Comparison of ENCODE assay signal across 8 cellular contexts in the genomic region with DNA sequence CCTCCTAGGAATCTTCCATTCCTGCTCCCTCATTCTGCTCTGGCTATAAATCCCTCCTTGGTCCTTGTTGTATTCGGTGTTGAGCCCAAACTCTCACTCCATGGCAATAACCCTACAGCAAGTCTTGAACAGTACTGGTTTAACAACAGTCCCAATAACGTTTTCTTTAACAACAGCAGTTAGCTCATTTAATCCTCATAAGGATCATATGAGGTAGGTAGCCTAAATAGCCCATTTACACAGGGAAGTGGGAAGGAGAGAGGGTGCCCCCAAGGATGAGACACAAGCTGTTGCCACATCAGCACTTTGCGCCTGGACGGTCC. TPM values are rescaled to one million over a fixed set of nuclear protein-coding genes. Genes with fewer than 3 reads are reported as not detected.
DNase-seq lines count a peak whose midpoint lies in the region; FAIRE-seq and TF ChIP-seq lines count a peak whose summit lies in the region.

No MANE protein-coding gene starts in this region.

- peak overlapping the region; percentile 75; the same call in 1 of the 2 replicates for H3K18ac ChIP-seq in H1 (ENCODE audit: extremely low read depth, low read length)

- POLR2A ChIA-PET in H1 (lab: Charles Lee; ENCODE audit: partially characterized antibody) = interaction anchor here (0.5 to 5.1 kb wide), 13 partner anchors 9 to 173 kb away, joined by 3 to 35 read pairs (median 5); a partner anchor contains a TSS

- H3K36me3 ChIP-seq in GM06990 (ENCODE audit: control insufficient read depth, insufficient read depth, low read length) (no peaks in the 10 kb centered on the region), MM.1S (replicated peaks; ENCODE audit: insufficient read depth, low read length) (no peaks in the 10 kb centered on the region), H1 (ENCODE audit: control insufficient read depth in 2 of 4, insufficient read depth in 4 of 4, low read length in 3 of 4) (no peaks in the 10 kb centered on the region), parathyroid adenoma (ENCODE audit: control insufficient read depth, insufficient read depth, low read length) (no peaks in the 10 kb centered on the region)

- H3K4me2 ChIP-seq in MM.1S (ENCODE audit: low read depth, low read length) = peak overlapping the region; percentile 96
- H3K4me2 ChIP-seq in H1 (ENCODE audit: insufficient read depth in 1 of 2, low read depth in 2 of 2, low read length in 2 of 2) = peak overlapping the region; percentile 96
- peak overlapping the region; percentile 99 for H3K4me2 ChIP-seq in parathyroid adenoma (ENCODE audit: low read length)

- H3K4me1 ChIP-seq in MM.1S (ENCODE audit: low read length) (peaks cover 33% of the 10 kb centered on the region), H1 (replicated peaks in 1 of 4; ENCODE audit: control insufficient read depth in 3 of 4, insufficient read depth in 4 of 4, low read length in 3 of 4) (peaks cover 10 to 40% (median 13%) of the 10 kb centered on the region in 4 experiments), parathyroid adenoma (no peaks in the 10 kb centered on the region)

- 0 out of 2 replicates have a peak, but pooled peaks cover 2% of the 10 kb centered on the region for H3K79me1 ChIP-seq in H1 (ENCODE audit: low read depth, low read length)

- TF ChIP-seq EP300 in H1 (IDR thresholded peaks at IDR 0.05; ENCODE audit: borderline replicate concordance in 1 of 2, low read depth in 2 of 2, low read length in 2 of 2) = no peak

- H4K20me1 ChIP-seq in MM.1S (ENCODE audit: insufficient read depth, low read length) (no peaks in the 10 kb centered on the region), H1 (replicated peaks in 1 of 2; ENCODE audit: control insufficient read depth in 1 of 2, insufficient read depth in 2 of 2, low read length in 2 of 2) (no peaks in the 10 kb centered on the region)

- no peak for FAIRE-seq in H1 (lab: Jason Lieb, UNC)

- 48% methylated on average over 4 of the region's 4 CpGs; no CpG with 5 or more reads in 1 of the 2 experiments for WGBS in H1 (ENCODE audit: extremely low coverage in 1 of 2, insufficient coverage in 1 of 2, insufficient read length in 1 of 2, insufficient replicate concordance in 2 of 2, low coverage in 1 of 2, low lambda C conversion rate in 2 of 2, missing lambda C conversion rate in 1 of 2), 2 experiments

- no peak for TF ChIP-seq POLR2A in H1 (IDR thresholded peaks at IDR 0.05; ENCODE audit: control extremely low read depth in 1 of 2, low read depth in 2 of 2, low read length in 2 of 2)

- no peak overlapping the region for H4K5ac ChIP-seq in H1 (ENCODE audit: insufficient read length, low read depth, low read length)

- no peak overlapping the region for H3K9ac ChIP-seq in MM.1S (ENCODE audit: low read length)
- peak overlapping the region in 1 of 4 experiments; percentile 58; a peak in 1 of 7 replicates for H3K9ac ChIP-seq in H1 (replicated peaks in 1 of 4; ENCODE audit: extremely low read depth in 1 of 4, low read depth in 3 of 4, low read length in 3 of 4)
- H3K9ac ChIP-seq in parathyroid adenoma = no peak overlapping the region

- H3K4me3 ChIP-seq in GM06990 (replicated peaks; ENCODE audit: low read depth, low read length) (peak overlapping the region; percentile 95), MM.1S (ENCODE audit: low read length) (peak overlapping the region; percentile 99), H1 (ENCODE audit: extremely low read depth in 1 of 4, insufficient read depth in 2 of 4, low read depth in 3 of 4, low read length in 4 of 4) (peak overlapping the region in 3 of 4 experiments; percentile 25 to 84 (median 38); a peak in 5 of 8 replicates), parathyroid adenoma (ENCODE audit: low read depth, low read length) (peak overlapping the region; percentile 96)

- CTCF ChIA-PET in H1 (lab: Charles Lee; ENCODE audit: partially characterized antibody) = interaction anchor here (1.0 to 3.6 kb wide), 8 partner anchors 10 to 90 kb away, joined by 3 to 21 read pairs (median 5); a partner anchor contains a TSS

- no peak overlapping the region for H2BK20ac ChIP-seq in H1 (ENCODE audit: low read length)

- H2BK120ac ChIP-seq in H1 (replicated peaks; ENCODE audit: low read depth, low read length) = no peak overlapping the region

- H3K27ac ChIP-seq in MM.1S (ENCODE audit: low read length) (no peak overlapping the region), H1 (ENCODE audit: low read depth, low read length) (no peak overlapping the region), parathyroid adenoma (peak overlapping the region; percentile 61)

- no peak overlapping the region for H3K56ac ChIP-seq in H1 (replicated peaks; ENCODE audit: insufficient read length, low read depth, low read length)

- TF ChIP-seq CTCF in GM06990 (IDR thresholded peaks at IDR 0.05; ENCODE audit: insufficient read depth, low read length, poor library complexity, severe bottlenecking) (no peak), MM.1S (IDR thresholded peaks at IDR 0.05; ENCODE audit: low read length) (no peak), H1 (IDR thresholded peaks at IDR 0.05; ENCODE audit: control extremely low read depth in 1 of 3, insufficient read depth in 1 of 3, low read depth in 1 of 3, low read length in 3 of 3) (no peak), parathyroid adenoma (IDR thresholded peaks at IDR 0.05) (no peak)

- H3K27me3 ChIP-seq in GM06990 (replicated peaks; ENCODE audit: control insufficient read depth, insufficient read depth, low read length) = no peaks in the 10 kb centered on the region
- H3K27me3 ChIP-seq in MM.1S (replicated peaks; ENCODE audit: insufficient read depth, low read length) = no peaks in the 10 kb centered on the region
- no peaks in the 10 kb centered on the region for H3K27me3 ChIP-seq in H1 (replicated peaks in 1 of 4; ENCODE audit: control insufficient read depth in 3 of 4, extremely low read depth in 1 of 4, insufficient read depth in 3 of 4, low read length in 3 of 4)
- H3K27me3 ChIP-seq in parathyroid adenoma (ENCODE audit: control insufficient read depth, insufficient read depth, low read length) = no peaks in the 10 kb centered on the region

- H3K9me2 ChIP-seq in MM.1S (replicated peaks; ENCODE audit: insufficient read depth, low read length) = no peaks in the 10 kb centered on the region

- no peak overlapping the region for H4K91ac ChIP-seq in H1 (replicated peaks; ENCODE audit: insufficient read length, low read length)

- peaks cover 24% of the 10 kb centered on the region for H3F3A ChIP-seq in MM.1S (ENCODE audit: insufficient read depth, low read length)

- no peak overlapping the region for H3K14ac ChIP-seq in H1 (ENCODE audit: insufficient read length)

- H2BK15ac ChIP-seq in H1 (ENCODE audit: low read length) = peak overlapping the region; percentile 97; the same call in 1 of the 2 replicates

- peaks cover 7% of the 10 kb centered on the region for H3K79me2 ChIP-seq in MM.1S (ENCODE audit: low read length)
- peaks cover 0 to 9% of the 10 kb centered on the region in 2 experiments; a peak in 1 of 4 replicates for H3K79me2 ChIP-seq in H1 (ENCODE audit: control insufficient read depth in 1 of 2, insufficient read depth in 2 of 2, low read length in 2 of 2)
- H3K79me2 ChIP-seq in parathyroid adenoma = no peaks in the 10 kb centered on the region

- H3K4ac ChIP-seq in H1 (replicated peaks; ENCODE audit: insufficient read length, low read depth, low read length) = no peak overlapping the region

- H2BK5ac ChIP-seq in H1 (ENCODE audit: low read depth, low read length) = no peak overlapping the region; the same call in 1 of the 2 replicates

- TF ChIP-seq RAD21 in H1 (IDR thresholded peaks at IDR 0.05 in 1 of 2, conservative IDR thresholded peaks at IDR 0.05 in 1 of 2; ENCODE audit: low read depth in 2 of 2, low read length in 2 of 2) = no peak

- no peaks in the 10 kb centered on the region for H3K9me3 ChIP-seq in MM.1S (replicated peaks; ENCODE audit: insufficient read depth, low read length)
- no peaks in the 10 kb centered on the region for H3K9me3 ChIP-seq in H1 (ENCODE audit: insufficient read depth in 2 of 2, low read depth in 1 of 2, low read length in 1 of 2)
- H3K9me3 ChIP-seq in parathyroid adenoma (ENCODE audit: control insufficient read depth, low read length) = no peaks in the 10 kb centered on the region

- H2AFZ ChIP-seq in MM.1S (ENCODE audit: low read length) (peak overlapping the region; percentile 59; the same call in 1 of the 2 replicates), H1 (ENCODE audit: low read length) (0 out of 2 replicates have a peak overlapping the region, but pooled peaks have one; percentile 59), parathyroid adenoma (peak overlapping the region; percentile 88)

- no peak overlapping the region for H2AK5ac ChIP-seq in H1 (ENCODE audit: low read depth, low read length)

- peaks cover 10% of the 10 kb centered on the region for H3K23me2 ChIP-seq in H1 (ENCODE audit: low read depth, low read length)

- H2BK12ac ChIP-seq in H1 (ENCODE audit: low read depth, low read length) = peak overlapping the region; percentile 60; the same call in 1 of the 2 replicates

- H4K8ac ChIP-seq in H1 (ENCODE audit: extremely low read depth, insufficient read depth, low read length) = 0 out of 2 replicates have a peak overlapping the region, but pooled peaks have one; percentile 22

- H3K23ac ChIP-seq in H1 (ENCODE audit: insufficient read length) = no peak overlapping the region

- DNase-seq in GM06990 (ENCODE audit: extremely low read depth, insufficient read length) (no peak), MM.1S (no peak), H1 (ENCODE audit: low read depth in 1 of 2, low spot score in 2 of 2) (no peak), foreskin melanocyte (no peak), activated T-cell treated with anti-CD3 and anti-CD28 coated beads for 4 hours (no peak), UCSD-AML1 (lab: John Stamatoyannopoulos, UW; ENCODE audit: unreplicated experiment) (no peak)
- DNase-seq in NK-92 treated with Interleukin-12 subunit alpha and Interleukin-12 subunit beta, amount 100 ng/mL, for 24 hours (lab: John Stamatoyannopoulos, UW) = no peak

RNA-seq across cellular contexts. Expression of a gene that starts 0.4 kb away (rescaled TPM):
- total RNA-seq in H1 (2021; fragmentation: NEBNext Ultra II Directional; extraction: Animal tissue kit (Norgen Biotek cat#: 25700)) = 69.7 and 70.9 TPM in 2 replicates
- polyA plus RNA-seq in H1 (2011; rRNA removed) = 192 and 261 TPM in 2 replicates
- polyA plus RNA-seq in H1 (2011; cell fraction: cytosol; rRNA removed) = 143 TPM
- 170 TPM for polyA plus RNA-seq in H1 (2011; cell fraction: nucleus; rRNA removed)
- polyA plus RNA-seq in H1 (2012, experiment 1 of 2) = 62.9 to 98.6 TPM (median 90.5 TPM) in 4 replicates
- polyA plus RNA-seq in H1 (2012, experiment 2 of 2) = 114 TPM
- 85.2 TPM for polyA plus RNA-seq in H1 (2013, experiment 1 of 2)
- 106 TPM for polyA plus RNA-seq in H1 (2013, experiment 2 of 2)
- 53.6 and 60.7 TPM in 2 replicates for polyA minus RNA-seq in H1 (2011; rRNA and poly(A)+ RNA removed)
- 48.1 TPM for polyA minus RNA-seq in H1 (2011; cell fraction: cytosol; rRNA and poly(A)+ RNA removed)
- 36.8 TPM for polyA minus RNA-seq in H1 (2011; cell fraction: nucleus; rRNA and poly(A)+ RNA removed)

RNA-seq across cellular contexts. Expression of a gene that starts 26.5 kb away (rescaled TPM):
- 0.90 and 1.3 TPM in 2 replicates for total RNA-seq in H1 (2021; fragmentation: NEBNext Ultra II Directional; extraction: Animal tissue kit (Norgen Biotek cat#: 25700))
- 0.67 and 0.70 TPM in 2 replicates for polyA plus RNA-seq in H1 (2011; rRNA removed)
- polyA plus RNA-seq in H1 (2011; cell fraction: cytosol; rRNA removed) = 1.0 TPM
- 1.4 TPM for polyA plus RNA-seq in H1 (2011; cell fraction: nucleus; rRNA removed)
- 0.52 to 4.1 TPM (median 1.8 TPM) in 4 replicates for polyA plus RNA-seq in H1 (2012, experiment 1 of 2)
- polyA plus RNA-seq in H1 (2012, experiment 2 of 2) = 0.43 TPM
- 0.69 TPM for polyA plus RNA-seq in H1 (2013, experiment 1 of 2)
- 0.64 TPM for polyA plus RNA-seq in H1 (2013, experiment 2 of 2)
- 0.22 and 0.47 TPM in 2 replicates for polyA minus RNA-seq in H1 (2011; rRNA and poly(A)+ RNA removed)
- polyA minus RNA-seq in H1 (2011; cell fraction: cytosol; rRNA and poly(A)+ RNA removed) = not detected
- polyA minus RNA-seq in H1 (2011; cell fraction: nucleus; rRNA and poly(A)+ RNA removed) = 1.2 TPM

RNA-seq across cellular contexts. Expression of a gene that starts 44.0 kb away (rescaled TPM):
- total RNA-seq in H1 (2021; fragmentation: NEBNext Ultra II Directional; extraction: Animal tissue kit (Norgen Biotek cat#: 25700)) = 17.6 and 18.9 TPM in 2 replicates
- polyA plus RNA-seq in H1 (2011; rRNA removed) = 4.6 and 4.8 TPM in 2 replicates
- polyA plus RNA-seq in H1 (2011; cell fraction: cytosol; rRNA removed) = 5.0 TPM
- 5.7 TPM for polyA plus RNA-seq in H1 (2011; cell fraction: nucleus; rRNA removed)
- polyA plus RNA-seq in H1 (2012, experiment 1 of 2) = 9.5 to 11.2 TPM (median 10.4 TPM) in 4 replicates
- polyA plus RNA-seq in H1 (2012, experiment 2 of 2) = 10.6 TPM
- 16.0 TPM for polyA plus RNA-seq in H1 (2013, experiment 1 of 2)
- polyA plus RNA-seq in H1 (2013, experiment 2 of 2) = 18.1 TPM
- 8.4 and 9.0 TPM in 2 replicates for polyA minus RNA-seq in H1 (2011; rRNA and poly(A)+ RNA removed)
- polyA minus RNA-seq in H1 (2011; cell fraction: cytosol; rRNA and poly(A)+ RNA removed) = 6.7 TPM
- polyA minus RNA-seq in H1 (2011; cell fraction: nucleus; rRNA and poly(A)+ RNA removed) = 4.6 TPM

RNA-seq across cellular contexts. Expression of a gene that starts 54.5 kb away (rescaled TPM):
- 310 and 314 TPM in 2 replicates for total RNA-seq in H1 (2021; fragmentation: NEBNext Ultra II Directional; extraction: Animal tissue kit (Norgen Biotek cat#: 25700))
- 469 and 710 TPM in 2 replicates for polyA plus RNA-seq in H1 (2011; rRNA removed)
- 618 TPM for polyA plus RNA-seq in H1 (2011; cell fraction: cytosol; rRNA removed)
- 791 TPM for polyA plus RNA-seq in H1 (2011; cell fraction: nucleus; rRNA removed)
- polyA plus RNA-seq in H1 (2012, experiment 1 of 2) = 284 to 411 TPM (median 375 TPM) in 4 replicates
- polyA plus RNA-seq in H1 (2012, experiment 2 of 2) = 511 TPM
- polyA plus RNA-seq in H1 (2013, experiment 1 of 2) = 239 TPM
- polyA plus RNA-seq in H1 (2013, experiment 2 of 2) = 240 TPM
- polyA minus RNA-seq in H1 (2011; rRNA and poly(A)+ RNA removed) = 212 and 312 TPM in 2 replicates
- polyA minus RNA-seq in H1 (2011; cell fraction: cytosol; rRNA and poly(A)+ RNA removed) = 182 TPM
- 206 TPM for polyA minus RNA-seq in H1 (2011; cell fraction: nucleus; rRNA and poly(A)+ RNA removed)

Comparison
In these comparisons a context has a peak if more than half of its experiments do, and no peak if none do; other contexts are left out.
1. H3K4me3 ChIP-seq: peak in every context shown above with its lines; median percentile 99 in MM.1S; 96 in parathyroid adenoma; 95 in GM06990; 38 in H1.